In genomic region chr20:31861346-31862156, GRCh38 we compare ENCODE assay signal across 1 cellular context.
TF ChIP-seq lines count a peak whose summit lies in the region.

No MANE protein-coding gene starts in this region.

TF ChIP-seq in K562, 482 proteins besides CTCF, POLR2A, EP300 and RAD21:
- peak; percentile 48 for TF ChIP-seq L3MBTL2 (IDR thresholded peaks at IDR 0.05)
- no peak for TF ChIP-seq RBFOX2 (IDR thresholded peaks at IDR 0.05; ENCODE audit: low read depth, low read length)
- TF ChIP-seq, protein P1, sequence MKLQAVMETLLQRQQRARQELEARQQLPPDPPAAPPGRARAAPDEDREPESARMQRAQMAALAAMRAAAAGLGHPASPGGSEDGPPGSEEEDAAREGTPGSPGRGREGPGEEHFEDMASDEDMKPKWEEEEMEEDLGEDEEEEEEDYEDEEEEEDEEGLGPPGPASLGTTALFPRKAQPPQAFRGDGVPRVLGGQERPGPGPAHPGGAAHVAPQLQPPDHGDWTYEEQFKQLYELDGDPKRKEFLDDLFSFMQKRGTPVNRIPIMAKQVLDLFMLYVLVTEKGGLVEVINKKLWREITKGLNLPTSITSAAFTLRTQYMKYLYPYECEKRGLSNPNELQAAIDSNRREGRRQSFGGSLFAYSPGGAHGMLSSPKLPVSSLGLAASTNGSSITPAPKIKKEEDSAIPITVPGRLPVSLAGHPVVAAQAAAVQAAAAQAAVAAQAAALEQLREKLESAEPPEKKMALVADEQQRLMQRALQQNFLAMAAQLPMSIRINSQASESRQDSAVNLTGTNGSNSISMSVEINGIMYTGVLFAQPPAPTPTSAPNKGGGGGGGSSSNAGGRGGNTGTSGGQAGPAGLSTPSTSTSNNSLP (IDR thresholded peaks at IDR 0.05; ENCODE audit: borderline replicate concordance, low read depth, low read length) = no peak
- peak; percentile 46; the same call in 1 of the 2 replicates for TF ChIP-seq CXXC5 (CRISPR knock-in tag; IDR thresholded peaks at IDR 0.05)
- TF ChIP-seq SRSF9 (IDR thresholded peaks at IDR 0.05; ENCODE audit: borderline replicate concordance, low read depth, low read length) = no peak
- peak; percentile 26 for TF ChIP-seq PCBP1 (IDR thresholded peaks at IDR 0.05; ENCODE audit: low read depth, low read length, poor library complexity, severe bottlenecking)
- no peak for TF ChIP-seq ATF7 (IDR thresholded peaks at IDR 0.05)
- peak; percentile 12; the same call in 1 of the 2 replicates for TF ChIP-seq CTBP1 (IDR thresholded peaks at IDR 0.05; ENCODE audit: borderline replicate concordance)
- no peak for TF ChIP-seq NR2C2 (CRISPR knock-in tag; IDR thresholded peaks at IDR 0.05)
- TF ChIP-seq NR2C2 (tag; IDR thresholded peaks at IDR 0.05) = peak; percentile 60
- peak; percentile 58; the same call in 1 of the 2 replicates for TF ChIP-seq KDM2B (CRISPR knock-in tag; IDR thresholded peaks at IDR 0.05)
- TF ChIP-seq MAZ (CRISPR knock-in tag; conservative IDR thresholded peaks at IDR 0.05 in 1 of 2, IDR thresholded peaks at IDR 0.05 in 1 of 2) = 0 out of 4 replicates have a peak, but pooled peaks of 1 of the 2 experiments have one; percentile 25
- TF ChIP-seq, protein P2, sequence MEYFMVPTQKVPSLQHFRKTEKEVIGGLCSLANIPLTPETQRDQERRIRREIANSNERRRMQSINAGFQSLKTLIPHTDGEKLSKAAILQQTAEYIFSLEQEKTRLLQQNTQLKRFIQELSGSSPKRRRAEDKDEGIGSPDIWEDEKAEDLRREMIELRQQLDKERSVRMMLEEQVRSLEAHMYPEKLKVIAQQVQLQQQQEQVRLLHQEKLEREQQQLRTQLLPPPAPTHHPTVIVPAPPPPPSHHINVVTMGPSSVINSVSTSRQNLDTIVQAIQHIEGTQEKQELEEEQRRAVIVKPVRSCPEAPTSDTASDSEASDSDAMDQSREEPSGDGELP (CRISPR knock-in tag; IDR thresholded peaks at IDR 0.05; ENCODE audit: borderline replicate concordance) = peak; percentile 63; the same call in 1 of the 2 replicates
- peak; percentile 74 to 77 for TF ChIP-seq NRF1 (conservative IDR thresholded peaks at IDR 0.05 in 1 of 2, IDR thresholded peaks at IDR 0.05 in 1 of 2)
- TF ChIP-seq E2F6 (IDR thresholded peaks at IDR 0.05; ENCODE audit: borderline replicate concordance in 1 of 2, extremely low read depth in 1 of 2, insufficient read depth in 1 of 2, insufficient read length in 1 of 2, low read depth in 1 of 2, low read length in 1 of 2, poor library complexity in 1 of 2, severe bottlenecking in 1 of 2) = peak in 1 of 2 experiments; percentile 42
- TF ChIP-seq RB1 (IDR thresholded peaks at IDR 0.05; ENCODE audit: low read depth) = peak; percentile 36; the same call in 1 of the 2 replicates
- TF ChIP-seq, protein P3, sequence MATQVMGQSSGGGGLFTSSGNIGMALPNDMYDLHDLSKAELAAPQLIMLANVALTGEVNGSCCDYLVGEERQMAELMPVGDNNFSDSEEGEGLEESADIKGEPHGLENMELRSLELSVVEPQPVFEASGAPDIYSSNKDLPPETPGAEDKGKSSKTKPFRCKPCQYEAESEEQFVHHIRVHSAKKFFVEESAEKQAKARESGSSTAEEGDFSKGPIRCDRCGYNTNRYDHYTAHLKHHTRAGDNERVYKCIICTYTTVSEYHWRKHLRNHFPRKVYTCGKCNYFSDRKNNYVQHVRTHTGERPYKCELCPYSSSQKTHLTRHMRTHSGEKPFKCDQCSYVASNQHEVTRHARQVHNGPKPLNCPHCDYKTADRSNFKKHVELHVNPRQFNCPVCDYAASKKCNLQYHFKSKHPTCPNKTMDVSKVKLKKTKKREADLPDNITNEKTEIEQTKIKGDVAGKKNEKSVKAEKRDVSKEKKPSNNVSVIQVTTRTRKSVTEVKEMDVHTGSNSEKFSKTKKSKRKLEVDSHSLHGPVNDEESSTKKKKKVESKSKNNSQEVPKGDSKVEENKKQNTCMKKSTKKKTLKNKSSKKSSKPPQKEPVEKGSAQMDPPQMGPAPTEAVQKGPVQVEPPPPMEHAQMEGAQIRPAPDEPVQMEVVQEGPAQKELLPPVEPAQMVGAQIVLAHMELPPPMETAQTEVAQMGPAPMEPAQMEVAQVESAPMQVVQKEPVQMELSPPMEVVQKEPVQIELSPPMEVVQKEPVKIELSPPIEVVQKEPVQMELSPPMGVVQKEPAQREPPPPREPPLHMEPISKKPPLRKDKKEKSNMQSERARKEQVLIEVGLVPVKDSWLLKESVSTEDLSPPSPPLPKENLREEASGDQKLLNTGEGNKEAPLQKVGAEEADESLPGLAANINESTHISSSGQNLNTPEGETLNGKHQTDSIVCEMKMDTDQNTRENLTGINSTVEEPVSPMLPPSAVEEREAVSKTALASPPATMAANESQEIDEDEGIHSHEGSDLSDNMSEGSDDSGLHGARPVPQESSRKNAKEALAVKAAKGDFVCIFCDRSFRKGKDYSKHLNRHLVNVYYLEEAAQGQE (CRISPR knock-in tag; IDR thresholded peaks at IDR 0.05; ENCODE audit: low read depth) = 0 out of 2 replicates have a peak, but pooled peaks have one; percentile 27
- TF ChIP-seq NEUROD1 (IDR thresholded peaks at IDR 0.05; ENCODE audit: borderline replicate concordance, low read depth, low read length, partially characterized antibody) = no peak
